Comparison of ENCODE assay signal across 12 cellular contexts in genomic region chr21:27173052-27173451, GRCh38.
"Had no signal": no experiment of that assay in that cellular context is flagged by ENCODE, and none has a peak within 500 bp of the region (broad histone marks: within the 10 kb centered on the region; RNA-seq: fewer than 3 reads in every experiment).

No MANE protein-coding gene starts in this region.

- H3K9me3 ChIP-seq: esophagus squamous epithelium, neutrophil, thoracic aorta, upper lobe of right lung had no signal

- H3K4me3 ChIP-seq: esophagus squamous epithelium, hepatocyte, thoracic aorta, upper lobe of right lung had no signal

- H3K27ac ChIP-seq: hepatocyte, neutrophil, thoracic aorta, upper lobe of right lung had no signal

- ATAC-seq: natural killer cell, upper lobe of right lung had no signal

- DNase-seq: activated B cell treated with CpG ODN at 0.5 μM for 24 hours; activated CD4-positive, alpha-beta T cell treated with anti-CD3 and anti-CD28 coated beads, Interleukin-2, amount 10 ng/mL, durations not matched to agents 24 days and 14 days; activated CD8-positive, alpha-beta memory T cell treated with anti-CD3 and anti-CD28 coated beads for 24 hours; activated naive CD4-positive, alpha-beta T cell; effector CD4-positive, alpha-beta T cell; esophagus squamous epithelium; islet precursor cell; natural killer cell; upper lobe of right lung had no signal

- H2AFZ ChIP-seq: hepatocyte had no signal

- H3K4me2 ChIP-seq: hepatocyte had no signal

- H3K4me1 ChIP-seq: upper lobe of right lung had no signal

- H3K27me3 ChIP-seq: esophagus squamous epithelium, hepatocyte, neutrophil, upper lobe of right lung had no signal

- H3K36me3 ChIP-seq: esophagus squamous epithelium, neutrophil, thoracic aorta, upper lobe of right lung had no signal
